Comparison of ENCODE assay signal across 15 cellular contexts in genomic region chr2:146615778-146616177, GRCh38.
"Had no signal": no experiment of that assay in that cellular context is flagged by ENCODE, and none has a peak within 500 bp of the region (broad histone marks: within the 10 kb centered on the region; RNA-seq: fewer than 3 reads in every experiment).

No MANE protein-coding gene starts in this region.

- H3K27me3 Mint-ChIP-seq: activated naive CD8-positive, alpha-beta T cell; naive thymus-derived CD4-positive, alpha-beta T cell had no signal

- DNase-seq: activated CD4-positive, alpha-beta T cell treated with anti-CD3 and anti-CD28 coated beads, Interleukin-2, amount 50 U/mL, for 48 hours; activated T-cell treated with anti-CD3 and anti-CD28 coated beads for 4 hours; amniotic stem cell; effector CD8-positive, alpha-beta T cell; mesenchymal stem cell; naive thymus-derived CD4-positive, alpha-beta T cell; stimulated activated CD4-positive, alpha-beta T cell treated with anti-CD3 and anti-CD28 coated beads, Interleukin-12 subunit alpha, Interleukin-12 subunit beta, amount 100 ng/mL, for 4 hours; stimulated activated CD4-positive, alpha-beta T cell treated with anti-CD3 and anti-CD28 coated beads, Interleukin-1b, Interleukin-23, amount 100 ng/mL, for 48 hours; stimulated activated CD8-positive, alpha-beta memory T cell treated with anti-CD3 and anti-CD28 coated beads, Interleukin-4, amount 100 ng/mL, for 48 hours; stimulated activated naive CD4-positive, alpha-beta T cell; upper lobe of right lung had no signal

- H3K27ac ChIP-seq: esophagus muscularis mucosa, prostate gland, right atrium auricular region, upper lobe of right lung had no signal

- H3K4me1 Mint-ChIP-seq: naive thymus-derived CD4-positive, alpha-beta T cell had no signal

- ATAC-seq: naive thymus-derived CD4-positive, alpha-beta T cell; upper lobe of right lung had no signal

- H3K27me3 ChIP-seq: esophagus muscularis mucosa, right atrium auricular region, upper lobe of right lung had no signal

- H3K27ac Mint-ChIP-seq: activated naive CD8-positive, alpha-beta T cell; naive thymus-derived CD4-positive, alpha-beta T cell had no signal

- H3K9me3 ChIP-seq: prostate gland, upper lobe of right lung had no signal

- H3K4me1 ChIP-seq: esophagus muscularis mucosa, prostate gland, right atrium auricular region, upper lobe of right lung had no signal

- H3K36me3 Mint-ChIP-seq: activated naive CD8-positive, alpha-beta T cell had no signal

- H3K4me3 Mint-ChIP-seq: activated naive CD8-positive, alpha-beta T cell; naive thymus-derived CD4-positive, alpha-beta T cell had no signal
